ENCODE assay signal across 31 cellular contexts in genomic region chr11:32886180-32886579, GRCh38.
"Had no signal": no experiment of that assay in that cellular context is flagged by ENCODE, and none has a peak within 500 bp of the region (broad histone marks: within the 10 kb centered on the region; RNA-seq: fewer than 3 reads in every experiment).

No MANE protein-coding gene starts in this region.

- FAIRE-seq: astrocyte, bronchial epithelial cell had no signal

- H3K4me3 ChIP-seq: coronary artery, dorsolateral prefrontal cortex, gastroesophageal sphincter, heart right ventricle had no signal

- H3K9me3 ChIP-seq: gastroesophageal sphincter, heart right ventricle had no signal

- H3K36me3 ChIP-seq: brain microvascular endothelial cell, gastroesophageal sphincter, heart right ventricle, WERI-Rb-1 had no signal

- DNase-seq: activated B cell treated with CpG ODN at 0.5 μM for 24 hours; activated CD4-positive, alpha-beta memory T cell treated with anti-CD3 and anti-CD28 coated beads for 36 hours; activated CD4-positive, alpha-beta T cell treated with anti-CD3 and anti-CD28 coated beads for 48 hours; activated CD8-positive, alpha-beta memory T cell treated with anti-CD3 and anti-CD28 coated beads, Interleukin-2, amount 50 U/mL, for 48 hours; activated CD8-positive, alpha-beta T cell treated with anti-CD3 and anti-CD28 coated beads, Interleukin-2, amount 10 ng/mL, durations not matched to agents 7 days and 5 days; activated gamma-delta T cell; activated naive CD4-positive, alpha-beta T cell; activated naive CD4-positive, alpha-beta T cell treated with anti-CD3 and anti-CD28 coated beads, Interleukin-2, amount 10 ng/mL, durations not matched to agents 7 days and 5 days; activated naive CD8-positive, alpha-beta T cell treated with anti-CD3 and anti-CD28 coated beads, Interleukin-2, amount 10 ng/mL, durations not matched to agents 7 days and 5 days; activated T-cell treated with anti-CD3 and anti-CD28 coated beads for 4 hours; activated T-cell treated with anti-CD3 and anti-CD28 coated beads, Interleukin-2, amount 50 U/mL, for 24 hours; activated T-cell treated with anti-CD3 and anti-CD28 coated beads, Interleukin-2, amount 50 U/mL, for 72 hours; amniotic stem cell; anterior cingulate cortex; brain microvascular endothelial cell; dorsolateral prefrontal cortex; effector memory CD4-positive, alpha-beta T cell; endodermal cell; foreskin melanocyte; heart right ventricle; T-helper 1 cell; T-helper 17 cell; T1000 had no signal

- H3K27me3 ChIP-seq: brain microvascular endothelial cell, dorsolateral prefrontal cortex, gastroesophageal sphincter had no signal

- ATAC-seq: activated CD4-positive, CD25-positive, alpha-beta regulatory T cell treated with anti-CD3 and anti-CD28 coated beads, Interleukin-2, amount 50 U/mL, for 24 hours; activated CD8-positive, alpha-beta T cell treated with anti-CD3 and anti-CD28 coated beads, Interleukin-2, amount 10 ng/mL, durations not matched to agents 7 days and 5 days; activated naive CD4-positive, alpha-beta T cell treated with anti-CD3 and anti-CD28 coated beads, Interleukin-2, amount 50 U/mL, for 72 hours; activated T-cell treated with anti-CD3 and anti-CD28 coated beads, Interleukin-2, amount 50 U/mL, for 72 hours; esophagus mucosa; gastroesophageal sphincter; T-helper 17 cell had no signal

- H3K27ac ChIP-seq: brain microvascular endothelial cell, coronary artery, dorsolateral prefrontal cortex, gastroesophageal sphincter, heart right ventricle, WERI-Rb-1 had no signal
